In the genomic region with DNA sequence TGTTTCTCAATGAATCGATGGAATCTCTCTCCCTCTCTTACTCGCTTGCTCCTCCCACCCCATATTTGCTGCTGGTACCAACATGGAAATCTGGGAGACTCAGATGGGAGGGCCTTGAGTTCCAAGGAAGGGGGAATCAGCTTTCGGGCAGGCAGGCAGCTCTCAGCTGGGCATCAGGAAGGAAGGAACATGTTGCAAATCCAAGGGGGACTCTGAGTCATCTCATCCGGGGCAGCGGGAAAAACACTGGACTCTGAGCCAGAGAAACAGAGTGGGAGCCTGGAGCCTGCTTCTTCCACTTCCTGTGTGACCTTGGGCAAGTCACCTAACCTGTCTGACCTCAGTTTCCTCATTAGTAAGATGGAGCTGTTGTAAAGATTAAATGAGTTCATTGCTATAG, we compare ENCODE assay signal across 17 cellular contexts.
A peak's percentile ranks its signal among the peaks of the same experiment; 100 is the strongest.
DNase-seq lines count a peak whose midpoint lies in the region; ATAC-seq and TF ChIP-seq lines count a peak whose summit lies in the region.
"Had no signal": no experiment of that assay in that cellular context is flagged by ENCODE, and none has a peak within 500 bp of the region (broad histone marks: within the 10 kb centered on the region; RNA-seq: fewer than 3 reads in every experiment).

No MANE protein-coding gene starts in this region.

- no peaks in the 10 kb centered on the region for H3K79me2 ChIP-seq in mesendoderm (ENCODE audit: control insufficient read depth, insufficient read depth, low read length)
- H3K79me2 ChIP-seq: parathyroid adenoma had no signal

- H3K23ac ChIP-seq in mesendoderm (ENCODE audit: low read length), result no peak overlapping the region

- TF ChIP-seq EP300 in upper lobe of left lung (IDR thresholded peaks at IDR 0.05), result no peak

- no peak overlapping the region for H4K8ac ChIP-seq in mesendoderm (ENCODE audit: low read depth, low read length)

- no peak overlapping the region for H3K4me2 ChIP-seq in mesendoderm (ENCODE audit: low read length)
- H3K4me2 ChIP-seq: BLaER1 treated with 17β-estradiol and CSF1 and Interleukin-3, amounts not matched to agents 10 nM and 100 nM had no signal

- no peaks in the 10 kb centered on the region for H3K79me1 ChIP-seq in mesendoderm (ENCODE audit: low read length)

- no peak overlapping the region for H2BK15ac ChIP-seq in mesendoderm (replicated peaks; ENCODE audit: low read depth)

- no peak overlapping the region for H3K9ac ChIP-seq in mesendoderm (ENCODE audit: low read length)
- H3K9ac ChIP-seq: BLaER1 treated with 17β-estradiol and CSF1 and Interleukin-3, amounts not matched to agents 10 nM and 100 nM; parathyroid adenoma had no signal

- no peak for ATAC-seq in upper lobe of left lung (ENCODE audit: low FRiP score in 2 of 2)
- ATAC-seq: activated CD4-positive, CD25-positive, alpha-beta regulatory T cell treated with anti-CD3 and anti-CD28 coated beads, Interleukin-2, amount 50 U/mL, for 24 hours; Panc1 had no signal

- H2BK120ac ChIP-seq in mesendoderm (ENCODE audit: low read depth, low read length), result no peak overlapping the region

- H3K56ac ChIP-seq in mesendoderm (ENCODE audit: low read length), result no peak overlapping the region

- H3K4me3 ChIP-seq in AG10803 (ENCODE audit: low read length) (no peak overlapping the region), MG63 (no peak overlapping the region), coronary artery (no peak overlapping the region), mesendoderm (ENCODE audit: low read length) (no peak overlapping the region), upper lobe of left lung (no peak overlapping the region)
- H3K4me3 ChIP-seq: BLaER1 treated with 17β-estradiol and CSF1 and Interleukin-3, amounts not matched to agents 10 nM and 100 nM; colonic mucosa; esophagus muscularis mucosa had no signal

- H3K27ac ChIP-seq in coronary artery (no peak overlapping the region), mesendoderm (ENCODE audit: low read depth, low read length) (no peak overlapping the region), upper lobe of left lung (no peak overlapping the region)
- H3K27ac ChIP-seq: BLaER1 treated with 17β-estradiol and CSF1 and Interleukin-3, amounts not matched to agents 10 nM and 100 nM; colonic mucosa; esophagus muscularis mucosa; parathyroid adenoma had no signal

- H3K36me3 ChIP-seq in MG63 (no peaks in the 10 kb centered on the region), mesendoderm (ENCODE audit: control insufficient read depth, insufficient read depth, low read length) (no peaks in the 10 kb centered on the region), upper lobe of left lung (no peaks in the 10 kb centered on the region)
- H3K36me3 ChIP-seq: BLaER1 treated with 17β-estradiol and CSF1 and Interleukin-3, amounts not matched to agents 10 nM and 100 nM; colonic mucosa; esophagus muscularis mucosa had no signal

- no peak for TF ChIP-seq POLR2A in upper lobe of left lung (IDR thresholded peaks at IDR 0.05)

- no peak overlapping the region for H3K18ac ChIP-seq in mesendoderm (ENCODE audit: low read length)

- no peak overlapping the region for H2AK5ac ChIP-seq in mesendoderm (ENCODE audit: low read length)

- H3K4me1 ChIP-seq in mesendoderm (ENCODE audit: control insufficient read depth, low read depth, low read length) (no peaks in the 10 kb centered on the region), upper lobe of left lung (no peaks in the 10 kb centered on the region)
- H3K4me1 ChIP-seq: BLaER1 treated with 17β-estradiol and CSF1 and Interleukin-3, amounts not matched to agents 10 nM and 100 nM; colonic mucosa; esophagus muscularis mucosa; parathyroid adenoma had no signal

- no peak overlapping the region for H2BK5ac ChIP-seq in mesendoderm (ENCODE audit: low read length)

- no peaks in the 10 kb centered on the region for H3K27me3 ChIP-seq in MG63
- no peaks in the 10 kb centered on the region for H3K27me3 ChIP-seq in mesendoderm (ENCODE audit: insufficient read depth, low read length, poor library complexity)
- H3K27me3 ChIP-seq in upper lobe of left lung, result no peaks in the 10 kb centered on the region
- H3K27me3 ChIP-seq: BLaER1 treated with 17β-estradiol and CSF1 and Interleukin-3, amounts not matched to agents 10 nM and 100 nM; colonic mucosa had no signal

- TF ChIP-seq CTCF in AG10803 (conservative IDR thresholded peaks at IDR 0.05; ENCODE audit: low read length) (no peak), coronary artery (IDR thresholded peaks at IDR 0.05) (no peak), upper lobe of left lung (IDR thresholded peaks at IDR 0.05) (no peak)

- H4K5ac ChIP-seq in mesendoderm (ENCODE audit: low read length), result no peak overlapping the region

- WGBS in mesendoderm (ENCODE audit: extremely low coverage, insufficient coverage, low lambda C conversion rate), result no CpG with 5 or more reads among the region's 5 CpGs
- WGBS in upper lobe of left lung, 2 donors, result 17 to 26% methylated on average over 5 of the region's 5 CpGs

- DNase-seq in AG10803 (ENCODE audit: low read depth), result peak; percentile 48
- peak; percentile 58 for DNase-seq in MG63
- peak; percentile 47 for DNase-seq in coronary artery (ENCODE audit: low spot score)
- peak; percentile 46 for DNase-seq in mesendoderm
- DNase-seq in stimulated activated CD4-positive, alpha-beta T cell treated with anti-CD3 and anti-CD28 coated beads, Interleukin-2, amount 100 ng/mL, for 24 hours, result no peak
- DNase-seq in upper lobe of left lung, result no peak
- DNase-seq in HuH-7.5 (ENCODE audit: low spot score), result no peak
- no peak for DNase-seq in stimulated activated naive CD4-positive, alpha-beta T cell treated with Interleukin-2 at 50 U/mL for 16 hours (lab: John Stamatoyannopoulos, UW)
- DNase-seq: colonic mucosa, KG1, NCI-H1436 treated with DMSO at 0.1 percent for 48 hours, NCI-H510A had no signal

- no peak overlapping the region for H3K4ac ChIP-seq in mesendoderm (ENCODE audit: low read depth, low read length)

- H3K9me3 ChIP-seq in MG63, result peaks cover 13% of the 10 kb centered on the region
- peaks cover 4 to 12% (median 10%) of the 10 kb centered on the region in 4 donors for H3K9me3 ChIP-seq in upper lobe of left lung
- H3K9me3 ChIP-seq: colonic mucosa had no signal

Comparison
In these comparisons a context has a peak if more than half of its experiments do, and no peak if none do; other contexts are left out.
1. DNase-seq: peak in AG10803 (single experiment), MG63 (single experiment), coronary artery (single experiment) and mesendoderm (single experiment); none in stimulated activated CD4-positive, alpha-beta T cell treated with anti-CD3 and anti-CD28 coated beads, Interleukin-2, amount 100 ng/mL, for 24 hours (0 of 2), upper lobe of left lung (0 of 2), HuH-7.5 (single experiment) and stimulated activated naive CD4-positive, alpha-beta T cell treated with Interleukin-2 at 50 U/mL for 16 hours (single experiment).